8 cellular contexts compared by ENCODE assay signal in the genomic region with DNA sequence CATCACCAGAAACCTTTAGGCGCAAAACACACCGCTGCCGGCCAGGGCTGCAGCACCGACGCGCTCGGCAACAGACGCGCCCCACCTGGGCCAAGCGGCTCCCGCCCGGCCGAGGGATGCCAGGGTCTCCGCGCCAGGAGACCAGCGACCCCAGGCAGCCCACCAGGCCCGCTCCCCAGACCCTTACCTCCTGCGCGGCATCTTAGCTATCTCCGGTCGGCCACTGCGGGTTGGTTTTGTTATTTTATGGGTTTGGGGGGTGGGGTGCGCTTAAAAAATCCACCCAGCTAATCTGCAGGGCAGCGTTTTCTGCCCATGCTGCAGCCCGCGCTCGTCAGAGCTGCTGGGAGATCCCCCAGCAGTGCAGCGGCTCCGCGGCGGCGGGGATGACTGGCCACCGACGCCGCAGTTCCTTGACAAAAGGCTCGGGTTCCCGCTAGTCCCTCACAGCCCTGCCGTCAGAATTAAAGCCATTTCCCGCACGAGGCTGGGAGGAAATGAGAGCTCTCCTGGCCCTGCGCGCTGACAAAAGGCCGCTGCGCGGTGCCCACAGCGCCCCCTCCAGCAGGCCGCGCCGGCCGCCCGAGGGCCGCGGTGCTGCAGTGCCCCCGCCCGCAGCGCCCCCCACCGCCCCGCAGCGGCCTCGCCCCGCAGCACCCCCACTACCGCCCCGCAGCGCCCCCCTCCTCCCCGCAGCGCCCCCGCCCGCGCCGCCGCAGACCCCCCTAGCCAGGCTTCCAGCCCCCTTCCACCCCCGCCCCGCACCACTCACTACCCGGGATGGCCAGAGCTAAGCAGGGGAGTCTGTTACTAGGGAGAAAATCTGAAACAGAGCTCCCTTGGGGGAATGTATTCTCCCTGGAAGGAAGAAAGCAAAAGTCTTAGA. TPM values are rescaled to one million over a fixed set of nuclear protein-coding genes. Genes with fewer than 3 reads are reported as not detected.
DNase-seq lines count a peak whose midpoint lies in the region; ATAC-seq and TF ChIP-seq lines count a peak whose summit lies in the region.

A gene with protein sequence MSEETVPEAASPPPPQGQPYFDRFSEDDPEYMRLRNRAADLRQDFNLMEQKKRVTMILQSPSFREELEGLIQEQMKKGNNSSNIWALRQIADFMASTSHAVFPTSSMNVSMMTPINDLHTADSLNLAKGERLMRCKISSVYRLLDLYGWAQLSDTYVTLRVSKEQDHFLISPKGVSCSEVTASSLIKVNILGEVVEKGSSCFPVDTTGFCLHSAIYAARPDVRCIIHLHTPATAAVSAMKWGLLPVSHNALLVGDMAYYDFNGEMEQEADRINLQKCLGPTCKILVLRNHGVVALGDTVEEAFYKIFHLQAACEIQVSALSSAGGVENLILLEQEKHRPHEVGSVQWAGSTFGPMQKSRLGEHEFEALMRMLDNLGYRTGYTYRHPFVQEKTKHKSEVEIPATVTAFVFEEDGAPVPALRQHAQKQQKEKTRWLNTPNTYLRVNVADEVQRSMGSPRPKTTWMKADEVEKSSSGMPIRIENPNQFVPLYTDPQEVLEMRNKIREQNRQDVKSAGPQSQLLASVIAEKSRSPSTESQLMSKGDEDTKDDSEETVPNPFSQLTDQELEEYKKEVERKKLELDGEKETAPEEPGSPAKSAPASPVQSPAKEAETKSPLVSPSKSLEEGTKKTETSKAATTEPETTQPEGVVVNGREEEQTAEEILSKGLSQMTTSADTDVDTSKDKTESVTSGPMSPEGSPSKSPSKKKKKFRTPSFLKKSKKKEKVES (minus strand): TSS at position 502 of the 886 bp plus-strand sequence. CDS start 61,792 bp downstream, outside the sequence.

- peaks cover 95% of the 10 kb centered on the region for H3K27me3 Mint-ChIP-seq in Calu3 (ENCODE audit: unreplicated experiment)

- peak within 1 kb of the TSS; percentile 21; the same call in 1 of the 2 replicates for H3K4me2 ChIP-seq in IMR-90 (ENCODE audit: low read depth, low read length)
- H3K4me2 ChIP-seq in mammary epithelial cell (ENCODE audit: insufficient read depth, low read depth, low read length): peak within 1 kb of the TSS; percentile 92

- H3K9ac ChIP-seq in IMR-90 (ENCODE audit: low read depth, low read length): no peak within 1 kb of the TSS
- no peak within 1 kb of the TSS for H3K9ac ChIP-seq in mammary epithelial cell (ENCODE audit: insufficient read depth, low read length)

- CTCF ChIA-PET in Calu3 (lab: Charles Lee): no interaction called here
- CTCF ChIA-PET in IMR-90 (lab: Yijun Ruan, JAX): no interaction called here
- CTCF ChIA-PET in mammary epithelial cell (lab: Charles Lee; ENCODE audit: low non-redundant PET): interaction anchor here (0.7 kb wide), 1 partner anchor 234 kb away, joined by 3 read pairs; no protein-coding TSS in a partner anchor

- in situ Hi-C loops in IMR-90 (cut with MboI; ENCODE audit: low sequenced_read_pairs): no loop called here
- in situ Hi-C loops in mammary epithelial cell (cut with MboI; ENCODE audit: low sequenced_read_pairs in 2 of 2): no loop called here

- H3K27me3 ChIP-seq in IMR-90 (ENCODE audit: control insufficient read depth, insufficient read depth, low read length) (peaks cover 48% of the 10 kb centered on the region), mammary epithelial cell (ENCODE audit: insufficient read depth, low read length) (peaks cover 31% of the 10 kb centered on the region), kidney epithelial cell (ENCODE audit: control insufficient read depth, insufficient read depth, low read length) (peaks cover 21% of the 10 kb centered on the region)

- H3K23ac ChIP-seq in IMR-90 (ENCODE audit: low read depth, low read length): no peak within 1 kb of the TSS

- no peak within 1 kb of the TSS for H2AK9ac ChIP-seq in IMR-90 (replicated peaks; ENCODE audit: low read depth, low read length, poor library complexity)

- no peak within 1 kb of the TSS for H3K27ac ChIP-seq in IMR-90 (ENCODE audit: insufficient read depth, low read length)
- no peak within 1 kb of the TSS for H3K27ac ChIP-seq in mammary epithelial cell (ENCODE audit: insufficient read depth, low read depth, low read length)

- no peak within 1 kb of the TSS for H2BK20ac ChIP-seq in IMR-90 (ENCODE audit: low read depth, low read length)

- no peak for TF ChIP-seq POLR2A in IMR-90 (IDR thresholded peaks at IDR 0.05; ENCODE audit: low read depth, low read length)

- TF ChIP-seq RAD21 in IMR-90 (IDR thresholded peaks at IDR 0.05; ENCODE audit: low read length): no peak

- H3K4ac ChIP-seq in IMR-90 (ENCODE audit: low read depth, low read length): no peak within 1 kb of the TSS

- H4K20me1 ChIP-seq in IMR-90 (ENCODE audit: insufficient read depth, low read length): no peaks in the 10 kb centered on the region
- H4K20me1 ChIP-seq in mammary epithelial cell (ENCODE audit: insufficient read depth, low read length): no peaks in the 10 kb centered on the region

- H3K4me1 ChIP-seq in IMR-90 (ENCODE audit: control insufficient read depth, insufficient read depth, low read length) (no peaks in the 10 kb centered on the region), mammary epithelial cell (ENCODE audit: insufficient read depth, low read length) (peaks cover 7% of the 10 kb centered on the region)

- no CpG with 5 or more reads among the region's 74 CpGs for WGBS in IMR-90 (ENCODE audit: extremely low coverage in 2 of 2, insufficient read length in 1 of 2), 2 experiments
- 1% methylated on average over 35 of the region's 74 CpGs for WGBS in mammary epithelial cell (ENCODE audit: low coverage, missing lambda C conversion rate)

- H3K36me3 Mint-ChIP-seq in Calu3 (ENCODE audit: insufficient read depth, unreplicated experiment): peaks cover 4% of the 10 kb centered on the region

- BruUV-seq in Calu3 (replicated peaks; lab: Mats Ljungman, UMichigan) (no TSS peak), IMR-90 (replicated peaks; lab: Mats Ljungman, UMichigan) (no TSS peak), mammary epithelial cell (replicated peaks; lab: Mats Ljungman, UMichigan) (no TSS peak)

- H3K27ac Mint-ChIP-seq in Calu3 (ENCODE audit: unreplicated experiment): no peak within 1 kb of the TSS

- H3K4me3 Mint-ChIP-seq in Calu3 (ENCODE audit: low read depth, unreplicated experiment): peak within 1 kb of the TSS; percentile 66

- no peak within 1 kb of the TSS for H4K8ac ChIP-seq in IMR-90 (ENCODE audit: low read depth in 2 of 2, low read length in 2 of 2)

- no peak within 1 kb of the TSS for H2BK5ac ChIP-seq in IMR-90 (ENCODE audit: low read depth, low read length, poor library complexity, severe bottlenecking)

- H4K91ac ChIP-seq in IMR-90 (ENCODE audit: insufficient read depth, low read depth, low read length): no peak within 1 kb of the TSS

- POLR2A ChIA-PET in IMR-90 (lab: Charles Lee; ENCODE audit: unreplicated experiment): no interaction called here

- no peaks in the 10 kb centered on the region for H3K9me3 ChIP-seq in IMR-90 (ENCODE audit: control insufficient read depth, insufficient read depth, low read length)
- no peaks in the 10 kb centered on the region for H3K9me3 ChIP-seq in mammary epithelial cell (replicated peaks; ENCODE audit: insufficient read depth, low read length)

- dilution Hi-C loops in IMR-90 (cut with HindIII; ENCODE audit: low sequenced_read_pairs, unreplicated experiment): no loop called here
- dilution Hi-C loops in mammary epithelial cell (cut with HindIII; ENCODE audit: low sequenced_read_pairs): no loop called here

- no peak within 1 kb of the TSS for H2BK120ac ChIP-seq in IMR-90 (ENCODE audit: low read depth, low read length)

- H3K4me3 ChIP-seq in IMR-90 (ENCODE audit: insufficient read depth, low read depth, low read length) (no peak within 1 kb of the TSS), mammary epithelial cell (replicated peaks in 1 of 3; ENCODE audit: insufficient read depth in 1 of 3, low read depth in 2 of 3, low read length in 3 of 3) (peak within 1 kb of the TSS; percentile 18 to 30 (median 27)), kidney epithelial cell (ENCODE audit: low read depth, low read length) (peak within 1 kb of the TSS; percentile 32)

- H3K18ac ChIP-seq in IMR-90 (ENCODE audit: low read depth, low read length): no peak within 1 kb of the TSS

- H3K36me3 ChIP-seq in IMR-90 (ENCODE audit: control insufficient read depth, insufficient read depth, low read length) (no peaks in the 10 kb centered on the region), mammary epithelial cell (ENCODE audit: insufficient read depth, low read length) (no peaks in the 10 kb centered on the region), kidney epithelial cell (ENCODE audit: control insufficient read depth, insufficient read depth, low read length) (no peaks in the 10 kb centered on the region)

- H3K9me1 ChIP-seq in IMR-90 (ENCODE audit: insufficient read depth, low read length): peaks cover 2% of the 10 kb centered on the region; the same call in 1 of the 2 replicates

- no peak within 1 kb of the TSS for H2AK5ac ChIP-seq in IMR-90 (ENCODE audit: low read depth, low read length)

- no peak within 1 kb of the TSS for H3K14ac ChIP-seq in IMR-90 (replicated peaks; ENCODE audit: low read depth, low read length)

- H3K56ac ChIP-seq in IMR-90 (ENCODE audit: extremely low read depth, insufficient read depth, low read length): no peak within 1 kb of the TSS

- ATAC-seq in IMR-90 (ENCODE audit: low read depth): peak; percentile 35
- ATAC-seq in SK-N-SH treated with all-trans-retinoic acid at 6 μM for 48 hours: peak; percentile 88
- ATAC-seq in GM18520 (IDR thresholded peaks at IDR 0.05; ENCODE audit: unreplicated experiment): no peak

- intact Hi-C loops in Calu3 (cut with micrococcal nuclease; ENCODE audit: unreplicated experiment): no loop called here
- intact Hi-C loops in IMR-90 (cut with micrococcal nuclease): no loop called here
- intact Hi-C loops in mammary epithelial cell (cut with micrococcal nuclease): no loop called here

- H3K4me1 Mint-ChIP-seq in Calu3 (ENCODE audit: low read depth, unreplicated experiment): peaks cover 9% of the 10 kb centered on the region

- H2AFZ ChIP-seq in IMR-90 (replicated peaks; ENCODE audit: low read length, poor library complexity) (peak within 1 kb of the TSS; percentile 49), mammary epithelial cell (ENCODE audit: low read depth, low read length) (peak within 1 kb of the TSS; percentile 67)

- H3K79me2 ChIP-seq in mammary epithelial cell (ENCODE audit: insufficient read depth, low read length): no peaks in the 10 kb centered on the region

- H2BK15ac ChIP-seq in IMR-90 (ENCODE audit: low read depth, low read length): no peak within 1 kb of the TSS

- TF ChIP-seq CTCF in Calu3 (IDR thresholded peaks at IDR 0.05; ENCODE audit: unreplicated experiment): no peak
- peak; percentile 12; the same call in 1 of the 2 replicates for TF ChIP-seq CTCF in IMR-90 (conservative IDR thresholded peaks at IDR 0.05; ENCODE audit: low read depth, low read length)
- no peak for TF ChIP-seq CTCF in mammary epithelial cell (conservative IDR thresholded peaks at IDR 0.05 in 1 of 2, IDR thresholded peaks at IDR 0.05 in 1 of 2; ENCODE audit: extremely low read depth in 1 of 2, insufficient read depth in 1 of 2, low read depth in 1 of 2, low read length in 2 of 2)
- TF ChIP-seq CTCF in kidney epithelial cell (IDR thresholded peaks at IDR 0.05; ENCODE audit: insufficient read depth, low read length, poor library complexity, severe bottlenecking): peak; percentile 30

- H3K79me1 ChIP-seq in IMR-90 (ENCODE audit: low read depth in 1 of 2, low read length in 2 of 2): no peaks in the 10 kb centered on the region

- DNase-seq in Calu3 (no peak), IMR-90 (peak; percentile 1), mammary epithelial cell (peak; percentile 10), kidney epithelial cell (ENCODE audit: low read depth) (no peak), inferior parietal cortex (ENCODE audit: extremely low spot score) (no peak)
- peak; percentile 24 for DNase-seq in stimulated activated CD4-positive, alpha-beta T cell treated with anti-CD3 and anti-CD28 coated beads, Interleukin-2, amount 100 ng/mL, for 4 hours (ENCODE audit: low read depth)

- H4K5ac ChIP-seq in IMR-90 (ENCODE audit: low read depth, low read length): no peak within 1 kb of the TSS

- H3K9me3 Mint-ChIP-seq in Calu3 (ENCODE audit: low read depth, unreplicated experiment): no peaks in the 10 kb centered on the region

RNA-seq across cellular contexts. Expression of the gene that starts here (rescaled TPM):
- total RNA-seq in Calu3 (2022) (0.14 TPM in 1 of 2 replicates, not detected in the other), IMR-90 (2012; rRNA removed) (not detected in 2 replicates), mammary epithelial cell (not detected), kidney epithelial cell (8.9 and 9.9 TPM in 2 replicates)
- polyA plus RNA-seq in IMR-90 (2012; rRNA removed) (not detected in 2 replicates), mammary epithelial cell (0.06 TPM)
- polyA plus RNA-seq in IMR-90 (2012; cell fraction: cytosol; rRNA removed): 0.02 TPM in 1 of 2 replicates, not detected in the other
- 0.05 TPM in 1 of 2 replicates, not detected in the other for polyA plus RNA-seq in IMR-90 (2012; cell fraction: nucleus; rRNA removed; ENCODE audit: low replicate concordance)
- polyA minus RNA-seq in mammary epithelial cell: not detected

Comparison
In these comparisons a context has a peak if more than half of its experiments do, and no peak if none do; other contexts are left out.
1. Peak in DNase-seq, ATAC-seq and H3K4me2 ChIP-seq in IMR-90; RNA of the gene not detected or under 1 TPM.
2. Peak in DNase-seq, H3K4me3 ChIP-seq and H3K4me2 ChIP-seq in mammary epithelial cell; RNA of the gene not detected or under 1 TPM.
3. CTCF ChIP-seq: peak in IMR-90 (single experiment) and kidney epithelial cell (single experiment); none in Calu3 (single experiment) and mammary epithelial cell (0 of 2).